Comparison of ENCODE assay signal across 9 cellular contexts in the genomic region with DNA sequence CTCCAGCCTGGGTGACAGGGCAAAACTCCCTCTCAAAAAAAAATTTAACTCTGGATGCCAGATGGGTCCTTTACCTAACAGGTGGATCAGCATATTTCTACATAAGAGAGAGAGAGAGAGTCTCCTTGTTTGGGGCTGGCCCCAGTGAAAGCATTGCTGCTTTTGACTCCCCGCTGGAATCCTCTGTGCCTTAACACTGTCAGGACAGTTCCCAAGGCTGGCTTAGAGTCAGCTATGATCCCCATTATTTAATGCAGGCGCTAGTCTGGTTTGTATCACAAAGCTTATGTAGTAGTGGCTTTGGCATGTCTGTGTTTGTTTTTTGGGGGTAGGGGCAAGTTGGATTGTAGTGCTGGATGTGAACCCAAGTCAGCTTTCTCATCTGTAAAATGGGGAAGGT. TPM values are rescaled to one million over a fixed set of nuclear protein-coding genes. Genes with fewer than 3 reads are reported as not detected.
DNase-seq lines count a peak whose midpoint lies in the region; ATAC-seq and TF ChIP-seq lines count a peak whose summit lies in the region.
"Had no signal": no experiment of that assay in that cellular context is flagged by ENCODE, and none has a peak within 500 bp of the region (broad histone marks: within the 10 kb centered on the region; RNA-seq: fewer than 3 reads in every experiment).

No MANE protein-coding gene starts in this region.

- no peaks in the 10 kb centered on the region for H3K27me3 Mint-ChIP-seq in central memory CD8-positive, alpha-beta T cell
- no peaks in the 10 kb centered on the region for H3K27me3 Mint-ChIP-seq in natural killer cell treated with Interleukin-12 subunit alpha and Interleukin-12 subunit beta and Interleukin-15 and Interleukin-18, amount 100 ng/mL, for 72 hours

- peak overlapping the region; percentile 65 for H3K4me3 Mint-ChIP-seq in central memory CD8-positive, alpha-beta T cell
- peak overlapping the region; percentile 78 for H3K4me3 Mint-ChIP-seq in natural killer cell treated with Interleukin-12 subunit alpha and Interleukin-12 subunit beta and Interleukin-15 and Interleukin-18, amount 100 ng/mL, for 72 hours

- ATAC-seq in DND-41 (ENCODE audit: insufficient read depth, low read depth) (no peak), HG02938 (IDR thresholded peaks at IDR 0.05; ENCODE audit: unreplicated experiment) (no peak)
- ATAC-seq in central memory CD8-positive, alpha-beta T cell (replicated peaks; ENCODE audit: extremely low read depth, poor library complexity, severe bottlenecking): no peak
- ATAC-seq in natural killer cell treated with Interleukin-12 subunit alpha and Interleukin-12 subunit beta and Interleukin-15 and Interleukin-18, amount 100 ng/mL, for 72 hours: no peak

- CTCF ChIA-PET in A673 (lab: Charles Lee): no interaction called here

- H3K27me3 ChIP-seq in DND-41 (ENCODE audit: insufficient read depth, low read length, poor library complexity) (no peaks in the 10 kb centered on the region), A673 (replicated peaks; ENCODE audit: insufficient read depth, low read depth, low read length, poor library complexity) (no peaks in the 10 kb centered on the region)
- H3K27me3 ChIP-seq: SJSA1 had no signal

- H2AFZ ChIP-seq in DND-41 (ENCODE audit: low read depth, low read length): no peak overlapping the region
- H2AFZ ChIP-seq: parathyroid adenoma had no signal

- peaks cover 100% of the 10 kb centered on the region for H3K79me2 ChIP-seq in DND-41 (ENCODE audit: insufficient read depth, low read length)

- H3K27ac ChIP-seq in DND-41 (ENCODE audit: low read length) (peak overlapping the region; percentile 43), KOPT-K1 (ENCODE audit: low read depth, low read length, poor library complexity, severe bottlenecking) (peak overlapping the region; percentile 53), A673 (ENCODE audit: low read depth, low read length, poor library complexity, severe bottlenecking) (no peak overlapping the region)
- H3K27ac ChIP-seq: parathyroid adenoma had no signal

- intact Hi-C loops in A673 (cut with micrococcal nuclease; ENCODE audit: unreplicated experiment): no loop called here

- H3K9me3 Mint-ChIP-seq in central memory CD8-positive, alpha-beta T cell: no peaks in the 10 kb centered on the region
- H3K9me3 Mint-ChIP-seq in natural killer cell treated with Interleukin-12 subunit alpha and Interleukin-12 subunit beta and Interleukin-15 and Interleukin-18, amount 100 ng/mL, for 72 hours: no peaks in the 10 kb centered on the region

- no peaks in the 10 kb centered on the region for H3K9me3 ChIP-seq in DND-41 (ENCODE audit: insufficient read depth, low read length, severe bottlenecking)
- no peaks in the 10 kb centered on the region for H3K9me3 ChIP-seq in KOPT-K1 (ENCODE audit: insufficient read depth, low read length, poor library complexity, severe bottlenecking)
- no peaks in the 10 kb centered on the region for H3K9me3 ChIP-seq in A673 (ENCODE audit: low read depth, low read length, poor library complexity, severe bottlenecking)
- H3K9me3 ChIP-seq: SJSA1 had no signal

- H3K36me3 Mint-ChIP-seq in central memory CD8-positive, alpha-beta T cell (ENCODE audit: insufficient read depth): peaks cover 19% of the 10 kb centered on the region
- H3K36me3 Mint-ChIP-seq in natural killer cell treated with Interleukin-12 subunit alpha and Interleukin-12 subunit beta and Interleukin-15 and Interleukin-18, amount 100 ng/mL, for 72 hours: no peaks in the 10 kb centered on the region

- POLR2A ChIA-PET in A673 (lab: Charles Lee; ENCODE audit: low non-redundant PET): no interaction called here

- no peak for DNase-seq in DND-41
- no peak for DNase-seq in central memory CD8-positive, alpha-beta T cell (ENCODE audit: low spot score in 2 of 2)
- DNase-seq in natural killer cell treated with Interleukin-12 subunit alpha and Interleukin-12 subunit beta and Interleukin-15 and Interleukin-18, amount 100 ng/mL, for 72 hours (ENCODE audit: low spot score): no peak
- DNase-seq in GOT3 (lab: John Stamatoyannopoulos, UW): no peak
- no peak for DNase-seq in A673 (ENCODE audit: low spot score)

- H3K36me3 ChIP-seq in DND-41 (ENCODE audit: insufficient read depth, low read length) (peaks cover 11% of the 10 kb centered on the region), KOPT-K1 (ENCODE audit: insufficient read depth, low read length) (peaks cover 10% of the 10 kb centered on the region), A673 (ENCODE audit: insufficient read depth, low read length, poor library complexity, severe bottlenecking) (no peaks in the 10 kb centered on the region)
- H3K36me3 ChIP-seq: SJSA1 had no signal

- no peak overlapping the region; the same call in 1 of the 2 replicates for H3K4me2 ChIP-seq in DND-41 (ENCODE audit: insufficient read depth, low read length)

- peak overlapping the region; percentile 92 for H3K27ac Mint-ChIP-seq in central memory CD8-positive, alpha-beta T cell (ENCODE audit: low read depth)
- H3K27ac Mint-ChIP-seq in natural killer cell treated with Interleukin-12 subunit alpha and Interleukin-12 subunit beta and Interleukin-15 and Interleukin-18, amount 100 ng/mL, for 72 hours: peak overlapping the region; percentile 97 to 98

- H3K9ac ChIP-seq in DND-41 (ENCODE audit: low read depth, low read length): no peak overlapping the region
- H3K9ac ChIP-seq: parathyroid adenoma had no signal

- peaks cover 66% of the 10 kb centered on the region for H4K20me1 ChIP-seq in DND-41 (ENCODE audit: insufficient read depth, low read length)

- peaks cover 93% of the 10 kb centered on the region for H3K4me1 Mint-ChIP-seq in central memory CD8-positive, alpha-beta T cell
- peaks cover 80 to 95% of the 10 kb centered on the region in 2 donors for H3K4me1 Mint-ChIP-seq in natural killer cell treated with Interleukin-12 subunit alpha and Interleukin-12 subunit beta and Interleukin-15 and Interleukin-18, amount 100 ng/mL, for 72 hours (ENCODE audit: low read depth in 2 of 2)

- H3K4me1 ChIP-seq in DND-41 (ENCODE audit: insufficient read depth, low read length): peaks cover 50% of the 10 kb centered on the region
- H3K4me1 ChIP-seq in A673 (ENCODE audit: insufficient read depth, low read length, poor library complexity, severe bottlenecking): no peaks in the 10 kb centered on the region
- H3K4me1 ChIP-seq: parathyroid adenoma had no signal

- BruUV-seq in A673 (replicated peaks; lab: Mats Ljungman, UMichigan): no TSS peak

- TF ChIP-seq CTCF in DND-41 (IDR thresholded peaks at IDR 0.05; ENCODE audit: borderline replicate concordance, extremely low read depth, low read length, poor library complexity, severe bottlenecking): no peak
- TF ChIP-seq CTCF in A673 (conservative IDR thresholded peaks at IDR 0.05; ENCODE audit: low read depth, low read length): no peak

- no peak overlapping the region for H3K4me3 ChIP-seq in DND-41 (ENCODE audit: low read depth in 1 of 2, low read length in 2 of 2)
- no peak overlapping the region for H3K4me3 ChIP-seq in A673 (ENCODE audit: low read depth, low read length, poor library complexity, severe bottlenecking)
- H3K4me3 ChIP-seq: SJSA1 had no signal

RNA-seq across cellular contexts. Expression of a gene that starts 9.4 kb away (rescaled TPM):
- 100 to 1,000 TPM in 1 of 2 donors, 10 to 100 TPM in 1; 65.0 to 150 TPM for total RNA-seq in natural killer cell treated with Interleukin-12 subunit alpha and Interleukin-12 subunit beta and Interleukin-15 and Interleukin-18, amount 100 ng/mL, for 72 hours
- total RNA-seq in A673 (2021): 33.5 and 39.9 TPM in 2 replicates
